ENCODE assay signal across 22 cellular contexts in genomic region chr3:43177092-43177491, GRCh38.
DNase-seq lines count a peak whose midpoint lies in the region; ATAC-seq and TF ChIP-seq lines count a peak whose summit lies in the region.
"Had no signal": no experiment of that assay in that cellular context is flagged by ENCODE, and none has a peak within 500 bp of the region (broad histone marks: within the 10 kb centered on the region; RNA-seq: fewer than 3 reads in every experiment).

No MANE protein-coding gene starts in this region.

- H3K4me1 ChIP-seq in left ventricle myocardium inferior (peaks cover 46% of the 10 kb centered on the region), right atrium auricular region (peaks cover 0 to 25% of the 10 kb centered on the region in 2 donors), right lobe of liver (peaks cover 0 to 45% (median 16%) of the 10 kb centered on the region in 4 donors), upper lobe of right lung (peaks cover 21% of the 10 kb centered on the region)
- H3K4me1 ChIP-seq: breast epithelium had no signal

- TF ChIP-seq CTCF in left ventricle myocardium inferior (IDR thresholded peaks at IDR 0.05; ENCODE audit: borderline replicate concordance) (no peak), right atrium auricular region (IDR thresholded peaks at IDR 0.05) (no peak), right lobe of liver (IDR thresholded peaks at IDR 0.05) (no peak), upper lobe of right lung (IDR thresholded peaks at IDR 0.05) (no peak)

- H3K36me3 Mint-ChIP-seq in T-helper 17 cell (ENCODE audit: low read depth) = peaks cover 3% of the 10 kb centered on the region
- peaks cover 31% of the 10 kb centered on the region for H3K36me3 Mint-ChIP-seq in activated CD8-positive, alpha-beta memory T cell treated with anti-CD3 and anti-CD28 coated beads, Interleukin-2, amount 10 ng/mL, durations not matched to agents 7 days and 5 days

- no peak overlapping the region for H3K4me3 ChIP-seq in left ventricle myocardium inferior
- no peak overlapping the region for H3K4me3 ChIP-seq in right atrium auricular region
- H3K4me3 ChIP-seq in right lobe of liver = no peak overlapping the region
- H3K4me3 ChIP-seq in upper lobe of right lung = no peak overlapping the region
- H3K4me3 ChIP-seq: breast epithelium, left lung, PC-9, skin epidermis, stomach had no signal

- WGBS in right lobe of liver (ENCODE audit: insufficient coverage, low coverage, low lambda C conversion rate, missing lambda C conversion rate) = 0% methylated on average over 1 of the region's 5 CpGs

- H3K4me3 Mint-ChIP-seq in T-helper 17 cell = no peak overlapping the region
- H3K4me3 Mint-ChIP-seq in activated CD8-positive, alpha-beta memory T cell treated with anti-CD3 and anti-CD28 coated beads, Interleukin-2, amount 10 ng/mL, durations not matched to agents 7 days and 5 days = no peak overlapping the region
- H3K4me3 Mint-ChIP-seq: IgD-negative memory B cell had no signal

- H3K36me3 ChIP-seq in left ventricle myocardium inferior (peaks cover 4% of the 10 kb centered on the region), right atrium auricular region (no peaks in the 10 kb centered on the region), right lobe of liver (no peaks in the 10 kb centered on the region), upper lobe of right lung (no peaks in the 10 kb centered on the region)
- H3K36me3 ChIP-seq: breast epithelium, left lung, stomach had no signal

- CTCF ChIA-PET in activated CD8-positive, alpha-beta memory T cell treated with anti-CD3 and anti-CD28 coated beads, Interleukin-2, amount 10 ng/mL, durations not matched to agents 7 days and 5 days (lab: Charles Lee) = interaction anchor here (4.2 kb wide), 1 partner anchor 15 kb away, joined by 50 read pairs; no protein-coding TSS in a partner anchor

- H3K27ac Mint-ChIP-seq in T-helper 17 cell = peak overlapping the region; percentile 45
- H3K27ac Mint-ChIP-seq in activated CD8-positive, alpha-beta memory T cell treated with anti-CD3 and anti-CD28 coated beads, Interleukin-2, amount 10 ng/mL, durations not matched to agents 7 days and 5 days = no peak overlapping the region

- peaks cover 40% of the 10 kb centered on the region for H3K4me1 Mint-ChIP-seq in T-helper 17 cell
- H3K4me1 Mint-ChIP-seq in activated CD8-positive, alpha-beta memory T cell treated with anti-CD3 and anti-CD28 coated beads, Interleukin-2, amount 10 ng/mL, durations not matched to agents 7 days and 5 days = peaks cover 36% of the 10 kb centered on the region

- peaks cover 17% of the 10 kb centered on the region for H3K9me3 ChIP-seq in left ventricle myocardium inferior (replicated peaks)
- H3K9me3 ChIP-seq in right atrium auricular region = peaks cover 0 to 9% of the 10 kb centered on the region in 2 donors
- peaks cover 10% of the 10 kb centered on the region for H3K9me3 ChIP-seq in T-helper 17 cell (ENCODE audit: control insufficient read depth, low read length, poor library complexity, severe bottlenecking)
- H3K9me3 ChIP-seq in right lobe of liver = no peaks in the 10 kb centered on the region
- peaks cover 4% of the 10 kb centered on the region for H3K9me3 ChIP-seq in upper lobe of right lung
- H3K9me3 ChIP-seq: breast epithelium had no signal

- peaks cover 10% of the 10 kb centered on the region for H3K9me3 Mint-ChIP-seq in activated CD8-positive, alpha-beta memory T cell treated with anti-CD3 and anti-CD28 coated beads, Interleukin-2, amount 10 ng/mL, durations not matched to agents 7 days and 5 days (ENCODE audit: low read depth)

- H3K27ac ChIP-seq in left ventricle myocardium inferior (replicated peaks) (peak overlapping the region; percentile 63), right atrium auricular region (no peak overlapping the region), right lobe of liver (peak overlapping the region in 1 of 3 donors; percentile 53), upper lobe of right lung (no peak overlapping the region)
- H3K27ac ChIP-seq: breast epithelium, foreskin keratinocyte, HL-60, skin epidermis, stomach had no signal

- no peaks in the 10 kb centered on the region for H3K27me3 Mint-ChIP-seq in T-helper 17 cell
- H3K27me3 Mint-ChIP-seq in activated CD8-positive, alpha-beta memory T cell treated with anti-CD3 and anti-CD28 coated beads, Interleukin-2, amount 10 ng/mL, durations not matched to agents 7 days and 5 days = no peaks in the 10 kb centered on the region

- intact Hi-C loops in left ventricle myocardium inferior (cut with micrococcal nuclease) = no loop called here
- intact Hi-C loops in right lobe of liver (cut with DNase I) = no loop called here
- intact Hi-C loops in upper lobe of right lung (cut with DNase I) = no loop called here

- H3K27me3 ChIP-seq in left ventricle myocardium inferior (ENCODE audit: low read depth) (no peaks in the 10 kb centered on the region), right atrium auricular region (no peaks in the 10 kb centered on the region), right lobe of liver (no peaks in the 10 kb centered on the region), upper lobe of right lung (no peaks in the 10 kb centered on the region)
- H3K27me3 ChIP-seq: breast epithelium, foreskin keratinocyte, left lung, stomach had no signal

- DNase-seq in left ventricle myocardium inferior (no peak), right atrium auricular region (ENCODE audit: low spot score) (no peak), T-helper 17 cell (no peak), right lobe of liver (peak; percentile 69 to 81 (median 75)), upper lobe of right lung (no peak), NCI-H1930 (lab: John Stamatoyannopoulos, UW) (no peak)
- no peak for DNase-seq in activated CD8-positive, alpha-beta memory T cell treated with anti-CD3 and anti-CD28 coated beads, Interleukin-2, amount 10 ng/mL, durations not matched to agents 7 days and 5 days
- DNase-seq: activated CD4-positive, alpha-beta T cell treated with anti-CD3 and anti-CD28 coated beads for 1 hour; activated CD8-positive, alpha-beta memory T cell treated with anti-CD3 and anti-CD28 coated beads, Interleukin-2, amount 50 U/mL, for 4 hours; activated effector memory CD4-positive, alpha-beta T cell treated with anti-CD3 and anti-CD28 coated beads, Interleukin-2, amount 50 U/mL, for 16 hours; cortex of kidney; DMS79 treated with DMSO at 0.1 percent for 48 hours; foreskin keratinocyte; left lung; MM.1S; PC-9; stomach had no signal

- ATAC-seq in T-helper 17 cell (no peak), right lobe of liver (peak; percentile 42 to 62 (median 52)), upper lobe of right lung (peak; percentile 6), HG03045 (IDR thresholded peaks at IDR 0.05; ENCODE audit: unreplicated experiment) (no peak)
- ATAC-seq in activated CD8-positive, alpha-beta memory T cell treated with anti-CD3 and anti-CD28 coated beads, Interleukin-2, amount 10 ng/mL, durations not matched to agents 7 days and 5 days = no peak
- ATAC-seq: foreskin keratinocyte, left lung had no signal

- no peak for TF ChIP-seq POLR2A in right lobe of liver (IDR thresholded peaks at IDR 0.05)

Comparison
In these comparisons a context has a peak if more than half of its experiments do, and no peak if none do; other contexts are left out.
1. DNase-seq: peak in right lobe of liver (3 of 3); none in left ventricle myocardium inferior (single experiment), right atrium auricular region (single experiment), T-helper 17 cell (0 of 3), upper lobe of right lung (single experiment), activated CD8-positive, alpha-beta memory T cell treated with anti-CD3 and anti-CD28 coated beads, Interleukin-2, amount 10 ng/mL, durations not matched to agents 7 days and 5 days (single experiment) and NCI-H1930 (0 of 2).
2. ATAC-seq: peak in right lobe of liver (4 of 4) and upper lobe of right lung (single experiment); none in T-helper 17 cell (single experiment), activated CD8-positive, alpha-beta memory T cell treated with anti-CD3 and anti-CD28 coated beads, Interleukin-2, amount 10 ng/mL, durations not matched to agents 7 days and 5 days (single experiment) and HG03045 (single experiment).